Comparison of ENCODE assay signal across 30 cellular contexts in genomic region chr21:16055012-16055411, GRCh38.
"Had no signal": no experiment of that assay in that cellular context is flagged by ENCODE, and none has a peak within 500 bp of the region (broad histone marks: within the 10 kb centered on the region; RNA-seq: fewer than 3 reads in every experiment).

No MANE protein-coding gene starts in this region.

- H3K9me3 ChIP-seq: ascending aorta, gastroesophageal sphincter, spleen, transverse colon had no signal

- H3K27me3 Mint-ChIP-seq: activated naive CD8-positive, alpha-beta T cell treated with anti-CD3 and anti-CD28 coated beads, Interleukin-2, amount 10 ng/mL, durations not matched to agents 7 days and 5 days; brain; memory B cell; naive thymus-derived CD4-positive, alpha-beta T cell had no signal

- DNase-seq: activated CD4-positive, alpha-beta T cell treated with anti-CD3 and anti-CD28 coated beads for 48 hours; activated CD4-positive, alpha-beta T cell treated with anti-CD3 and anti-CD28 coated beads, Interleukin-2, amount 50 U/mL, for 48 hours; activated CD8-positive, alpha-beta memory T cell treated with anti-CD3 and anti-CD28 coated beads for 24 hours; activated effector memory CD4-positive, alpha-beta T cell treated with Interleukin-2 at 50 U/mL for 16 hours; activated naive CD4-positive, alpha-beta T cell treated with anti-CD3 and anti-CD28 coated beads for 36 hours; activated naive CD8-positive, alpha-beta T cell treated with anti-CD3 and anti-CD28 coated beads, Interleukin-2, amount 10 ng/mL, durations not matched to agents 7 days and 5 days; dorsolateral prefrontal cortex; effector memory CD4-positive, alpha-beta T cell; left cardiac atrium; midbrain; naive thymus-derived CD4-positive, alpha-beta T cell; occipital lobe; right cardiac atrium; spleen; stimulated activated naive CD4-positive, alpha-beta T cell treated with Interleukin-2 at 50 U/mL for 16 hours; T1000; transverse colon; WERI-Rb-1 had no signal

- H3K4me3 Mint-ChIP-seq: activated naive CD4-positive, alpha-beta T cell treated with anti-CD3 and anti-CD28 coated beads for 36 hours; activated naive CD8-positive, alpha-beta T cell treated with anti-CD3 and anti-CD28 coated beads, Interleukin-2, amount 10 ng/mL, durations not matched to agents 7 days and 5 days; brain; memory B cell; naive thymus-derived CD4-positive, alpha-beta T cell; neural crest cell had no signal

- ATAC-seq: activated CD4-positive, CD25-positive, alpha-beta regulatory T cell treated with anti-CD3 and anti-CD28 coated beads, Interleukin-2, amount 50 U/mL, for 24 hours; gastroesophageal sphincter; left cardiac atrium; naive thymus-derived CD4-positive, alpha-beta T cell; right cardiac atrium had no signal

- H3K4me1 ChIP-seq: ascending aorta, gastroesophageal sphincter, parathyroid adenoma, spleen, transverse colon had no signal

- H3K4me3 ChIP-seq: ascending aorta, cardiac muscle cell, coronary artery, dorsolateral prefrontal cortex, gastroesophageal sphincter, hepatocyte, spleen, transverse colon had no signal

- FAIRE-seq: keratinocyte, urothelium cell line had no signal

- H3K27ac ChIP-seq: ascending aorta, cardiac muscle cell, coronary artery, gastroesophageal sphincter, hepatocyte, parathyroid adenoma, spleen, transverse colon, WERI-Rb-1 had no signal

- H3K27ac Mint-ChIP-seq: activated naive CD4-positive, alpha-beta T cell treated with anti-CD3 and anti-CD28 coated beads for 36 hours; activated naive CD8-positive, alpha-beta T cell treated with anti-CD3 and anti-CD28 coated beads, Interleukin-2, amount 10 ng/mL, durations not matched to agents 7 days and 5 days; memory B cell; naive thymus-derived CD4-positive, alpha-beta T cell had no signal

- H3K36me3 Mint-ChIP-seq: activated naive CD8-positive, alpha-beta T cell treated with anti-CD3 and anti-CD28 coated beads, Interleukin-2, amount 10 ng/mL, durations not matched to agents 7 days and 5 days; brain; memory B cell; naive thymus-derived CD4-positive, alpha-beta T cell had no signal

- H3K9me3 Mint-ChIP-seq: activated naive CD4-positive, alpha-beta T cell treated with anti-CD3 and anti-CD28 coated beads for 36 hours; naive thymus-derived CD4-positive, alpha-beta T cell; neural crest cell had no signal

- H3K36me3 ChIP-seq: ascending aorta, cardiac muscle cell, gastroesophageal sphincter, spleen, transverse colon, WERI-Rb-1 had no signal

- H3K27me3 ChIP-seq: ascending aorta, cardiac muscle cell, dorsolateral prefrontal cortex, gastroesophageal sphincter, hepatocyte, spleen, transverse colon had no signal

- H3K4me1 Mint-ChIP-seq: activated naive CD8-positive, alpha-beta T cell treated with anti-CD3 and anti-CD28 coated beads, Interleukin-2, amount 10 ng/mL, durations not matched to agents 7 days and 5 days; brain; memory B cell; naive thymus-derived CD4-positive, alpha-beta T cell; neural crest cell had no signal
